ENCODE assay signal across 16 cellular contexts in the genomic region with DNA sequence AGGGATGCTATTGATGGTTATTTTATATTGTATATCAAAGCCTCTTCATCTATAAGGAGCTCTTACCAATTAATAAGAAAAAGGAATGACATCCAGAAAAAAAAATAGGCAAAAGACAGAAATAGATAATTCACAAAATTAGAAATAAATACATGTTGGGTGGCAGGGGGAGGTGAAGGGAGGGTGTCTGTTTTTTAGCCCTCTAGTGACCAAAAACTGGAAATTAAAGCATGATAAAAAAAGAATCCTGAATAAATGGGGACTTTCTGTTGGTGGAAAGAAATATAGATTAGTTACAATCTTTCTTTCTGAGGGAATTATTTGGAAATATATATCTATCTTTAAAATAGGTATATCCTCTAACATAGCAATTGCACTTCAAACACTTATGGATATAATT. TPM values are rescaled to one million over a fixed set of nuclear protein-coding genes. Genes with fewer than 3 reads are reported as not detected.
DNase-seq lines count a peak whose midpoint lies in the region; ATAC-seq, FAIRE-seq and TF ChIP-seq lines count a peak whose summit lies in the region.
"Had no signal": no experiment of that assay in that cellular context is flagged by ENCODE, and none has a peak within 500 bp of the region (broad histone marks: within the 10 kb centered on the region; RNA-seq: fewer than 3 reads in every experiment).

No MANE protein-coding gene starts in this region.

- H3K4me1 Mint-ChIP-seq in effector memory CD8-positive, alpha-beta T cell (ENCODE audit: low read depth in 2 of 2) = peaks cover 0 to 4% of the 10 kb centered on the region in 2 donors
- H3K4me1 Mint-ChIP-seq in stimulated activated naive B cell treated with anti-CD40 and anti-IgM and Interleukin-4, amounts not matched to agents 10 μg/mL and 1 μg/mL and 100 μg/mL, for 72 hours = no peaks in the 10 kb centered on the region
- no peaks in the 10 kb centered on the region for H3K4me1 Mint-ChIP-seq in glutamatergic neuron (ENCODE audit: low read depth, unreplicated experiment)

- CTCF ChIA-PET in HepG2 (lab: Yijun Ruan, JAX; ENCODE audit: low intra/inter-chr PET ratio, low total read pairs) = interaction anchor here (1.0 kb wide), 1 partner anchor 340 kb away, joined by 3 read pairs; no protein-coding TSS in a partner anchor

- POLR2A ChIA-PET in HepG2 (lab: Yijun Ruan, JAX) = no interaction called here

- ATAC-seq in HepG2 = no peak
- ATAC-seq in effector memory CD8-positive, alpha-beta T cell (replicated peaks) = no peak
- no peak for ATAC-seq in stimulated activated naive B cell treated with anti-CD40 and anti-IgM and Interleukin-4, amounts not matched to agents 10 μg/mL and 1 μg/mL and 100 μg/mL, for 72 hours (replicated peaks)
- ATAC-seq: left lung had no signal

- in situ Hi-C loops in HepG2 (cut with HindIII; ENCODE audit: extremely low pct_ligation_motif_present, low pct_unique_long_range_greater_than_20kb) = loop anchor here (25.0 kb wide), 1 partner anchor 348 kb away; no protein-coding TSS in a partner anchor

- H3K27me3 ChIP-seq in liver (ENCODE audit: control insufficient read depth in 4 of 4, insufficient read depth in 4 of 4, low read length in 3 of 4) = no peaks in the 10 kb centered on the region
- no peaks in the 10 kb centered on the region for H3K27me3 ChIP-seq in HepG2 (ENCODE audit: control insufficient read depth in 1 of 2, insufficient read depth in 2 of 2, low read length in 2 of 2)
- H3K27me3 ChIP-seq: BLaER1, left lung, MG63 had no signal

- H3K9ac ChIP-seq in liver (ENCODE audit: low read depth in 1 of 2, low read length in 2 of 2) = no peak overlapping the region
- no peak overlapping the region for H3K9ac ChIP-seq in HepG2 (ENCODE audit: insufficient read depth, low read depth, low read length)
- H3K9ac ChIP-seq: BLaER1 had no signal

- no peaks in the 10 kb centered on the region for H3K27me3 Mint-ChIP-seq in effector memory CD8-positive, alpha-beta T cell
- H3K27me3 Mint-ChIP-seq in stimulated activated naive B cell treated with anti-CD40 and anti-IgM and Interleukin-4, amounts not matched to agents 10 μg/mL and 1 μg/mL and 100 μg/mL, for 72 hours = no peaks in the 10 kb centered on the region
- peaks cover 2% of the 10 kb centered on the region for H3K27me3 Mint-ChIP-seq in glutamatergic neuron (ENCODE audit: unreplicated experiment)
- H3K27me3 Mint-ChIP-seq: activated naive CD8-positive, alpha-beta T cell treated with anti-CD3 and anti-CD28 coated beads, Interleukin-2, amount 10 ng/mL, durations not matched to agents 7 days and 5 days had no signal

- H3K27ac Mint-ChIP-seq in effector memory CD8-positive, alpha-beta T cell = peak overlapping the region; percentile 19 to 46
- H3K27ac Mint-ChIP-seq in stimulated activated naive B cell treated with anti-CD40 and anti-IgM and Interleukin-4, amounts not matched to agents 10 μg/mL and 1 μg/mL and 100 μg/mL, for 72 hours = peak overlapping the region; percentile 3
- H3K27ac Mint-ChIP-seq in glutamatergic neuron (ENCODE audit: unreplicated experiment) = no peak overlapping the region
- H3K27ac Mint-ChIP-seq: activated naive CD8-positive, alpha-beta T cell treated with anti-CD3 and anti-CD28 coated beads, Interleukin-2, amount 10 ng/mL, durations not matched to agents 7 days and 5 days had no signal

- H3K79me2 ChIP-seq in HepG2 (ENCODE audit: insufficient read depth, low read length) = no peaks in the 10 kb centered on the region

- no peak for TF ChIP-seq POLR2A in HepG2 (IDR thresholded peaks at IDR 0.05; ENCODE audit: insufficient read depth in 1 of 2, low read depth in 2 of 2, low read length in 2 of 2)

- H3K4me1 ChIP-seq in liver (ENCODE audit: control insufficient read depth in 4 of 4, insufficient read depth in 4 of 4, low read length in 3 of 4) = no peaks in the 10 kb centered on the region
- H3K4me1 ChIP-seq in HepG2 (ENCODE audit: insufficient read depth, low read length) = no peaks in the 10 kb centered on the region
- H3K4me1 ChIP-seq: BLaER1, left lung had no signal

- TF ChIP-seq EP300 in HepG2 (IDR thresholded peaks at IDR 0.05; ENCODE audit: low read depth in 2 of 2, low read length in 2 of 2) (no peak), HepG2 (CRISPR knock-in tag; IDR thresholded peaks at IDR 0.05; ENCODE audit: borderline replicate concordance) (no peak)

- H3K36me3 Mint-ChIP-seq in effector memory CD8-positive, alpha-beta T cell (ENCODE audit: insufficient read depth) = peaks cover 87% of the 10 kb centered on the region
- H3K36me3 Mint-ChIP-seq in stimulated activated naive B cell treated with anti-CD40 and anti-IgM and Interleukin-4, amounts not matched to agents 10 μg/mL and 1 μg/mL and 100 μg/mL, for 72 hours = peaks cover 15 to 28% of the 10 kb centered on the region in 2 donors
- H3K36me3 Mint-ChIP-seq in glutamatergic neuron (ENCODE audit: unreplicated experiment) = peaks cover 4% of the 10 kb centered on the region

- DNase-seq in HepG2 (ENCODE audit: low spot score) = no peak
- DNase-seq in Kasumi-1 (lab: John Stamatoyannopoulos, UW) = peak; percentile 2 to 37
- no peak for DNase-seq in effector memory CD8-positive, alpha-beta T cell
- DNase-seq in stimulated activated naive B cell treated with anti-CD40 and anti-IgM and Interleukin-4, amounts not matched to agents 10 μg/mL and 1 μg/mL and 100 μg/mL, for 72 hours = no peak
- no peak for DNase-seq in NCI-H187 (lab: John Stamatoyannopoulos, UW)
- DNase-seq in glutamatergic neuron = no peak
- DNase-seq in OCI-M2 (lab: John Stamatoyannopoulos, UW; ENCODE audit: unreplicated experiment) = no peak
- DNase-seq: activated naive CD8-positive, alpha-beta T cell treated with anti-CD3 and anti-CD28 coated beads, Interleukin-2, amount 10 ng/mL, durations not matched to agents 7 days and 5 days; left lung; MG63; NCI-H69; retina had no signal

- H3K9me3 ChIP-seq in liver (ENCODE audit: control insufficient read depth in 4 of 4, low read length in 3 of 4) = no peaks in the 10 kb centered on the region
- H3K9me3 ChIP-seq in HepG2 (ENCODE audit: low read length) = no peaks in the 10 kb centered on the region
- H3K9me3 ChIP-seq: BLaER1, left lung, MG63, thoracic aorta had no signal

- intact Hi-C loops in HepG2 (cut with micrococcal nuclease; ENCODE audit: unreplicated experiment) = loop anchor here (5.0 to 10.0 kb wide), 2 partner anchors 80 to 188 kb away; partner anchors contain the start of gene IFT46

- H3K27ac ChIP-seq in liver (ENCODE audit: low read depth in 1 of 2, low read length in 2 of 2) = no peak overlapping the region
- no peak overlapping the region for H3K27ac ChIP-seq in HepG2 (ENCODE audit: extremely low read length, insufficient read depth, low read length)
- H3K27ac ChIP-seq: BLaER1, left lung, thoracic aorta had no signal

- no peaks in the 10 kb centered on the region for H4K20me1 ChIP-seq in HepG2 (ENCODE audit: insufficient read depth, low read length)

- no peak overlapping the region for H3K4me3 ChIP-seq in liver (ENCODE audit: low read depth in 1 of 3, low read length in 3 of 3)
- H3K4me3 ChIP-seq in HepG2 (replicated peaks in 1 of 3; ENCODE audit: insufficient read depth in 1 of 3, low read depth in 2 of 3, low read length in 3 of 3) = no peak overlapping the region
- H3K4me3 ChIP-seq: BLaER1, left lung, MG63, thoracic aorta had no signal

- TF ChIP-seq RAD21 in liver (IDR thresholded peaks at IDR 0.05) = peak; percentile 6 to 31
- TF ChIP-seq RAD21 in HepG2 (CRISPR knock-in tag; IDR thresholded peaks at IDR 0.05) = no peak

- no peak overlapping the region for H3K4me2 ChIP-seq in HepG2 (ENCODE audit: low read depth, low read length)
- H3K4me2 ChIP-seq: BLaER1 had no signal

- FAIRE-seq in HepG2 (lab: Jason Lieb, UNC) = no peak
- FAIRE-seq: GM12892 had no signal

- H2AFZ ChIP-seq in HepG2 (ENCODE audit: low read length) = no peak overlapping the region

- BruUV-seq in HepG2 (replicated peaks; lab: Mats Ljungman, UMichigan) = no TSS peak

- no peak overlapping the region for H3K4me3 Mint-ChIP-seq in effector memory CD8-positive, alpha-beta T cell
- no peak overlapping the region for H3K4me3 Mint-ChIP-seq in stimulated activated naive B cell treated with anti-CD40 and anti-IgM and Interleukin-4, amounts not matched to agents 10 μg/mL and 1 μg/mL and 100 μg/mL, for 72 hours
- H3K4me3 Mint-ChIP-seq in glutamatergic neuron (ENCODE audit: unreplicated experiment) = no peak overlapping the region
- H3K4me3 Mint-ChIP-seq: activated naive CD8-positive, alpha-beta T cell treated with anti-CD3 and anti-CD28 coated beads, Interleukin-2, amount 10 ng/mL, durations not matched to agents 7 days and 5 days had no signal

- H3K36me3 ChIP-seq in liver (ENCODE audit: control insufficient read depth in 4 of 4, insufficient read depth in 3 of 4, low read depth in 1 of 4, low read length in 3 of 4) = peaks cover 3 to 68% (median 48%) of the 10 kb centered on the region in 4 donors
- H3K36me3 ChIP-seq in HepG2 (replicated peaks in 1 of 2; ENCODE audit: control insufficient read depth in 1 of 2, insufficient read depth in 2 of 2, low read length in 2 of 2) = peaks cover 15 to 59% of the 10 kb centered on the region in 2 experiments

- TF ChIP-seq CTCF in liver (IDR thresholded peaks at IDR 0.05; ENCODE audit: low read depth, low read length, missing input control) = no peak
- TF ChIP-seq CTCF in HepG2 (CRISPR knock-in tag; IDR thresholded peaks at IDR 0.05) = no peak
- no peak for TF ChIP-seq CTCF in glutamatergic neuron (IDR thresholded peaks at IDR 0.05; ENCODE audit: partially characterized antibody, unreplicated experiment)

- no peaks in the 10 kb centered on the region for H3K9me3 Mint-ChIP-seq in effector memory CD8-positive, alpha-beta T cell
- H3K9me3 Mint-ChIP-seq in stimulated activated naive B cell treated with anti-CD40 and anti-IgM and Interleukin-4, amounts not matched to agents 10 μg/mL and 1 μg/mL and 100 μg/mL, for 72 hours = no peaks in the 10 kb centered on the region
- no peaks in the 10 kb centered on the region for H3K9me3 Mint-ChIP-seq in glutamatergic neuron (ENCODE audit: unreplicated experiment)
- H3K9me3 Mint-ChIP-seq: activated naive CD8-positive, alpha-beta T cell treated with anti-CD3 and anti-CD28 coated beads, Interleukin-2, amount 10 ng/mL, durations not matched to agents 7 days and 5 days had no signal

RNA-seq across cellular contexts. Expression of gene TTC36, which starts 42.0 kb away (rescaled TPM):
- total RNA-seq in liver = 10 to 100 TPM in 1 of 2 donors, 1 to 10 TPM in 1; 2.0 to 32.7 TPM
- polyA plus RNA-seq in liver = 10 to 100 TPM; 36.9 to 66.1 TPM
- total RNA-seq in HepG2 (2016; rRNA removed; fragmentation: Illumina TruSeq; extraction: Trizol) = 0.40 TPM in 1 of 2 replicates, not detected in the other
- 0.62 and 1.2 TPM in 2 replicates for total RNA-seq in HepG2 (2016; cell fraction: cytosol; rRNA removed; fragmentation: Illumina TruSeq; extraction: Trizol; ENCODE audit: low read depth)
- 0.26 TPM in 1 of 2 replicates, not detected in the other for total RNA-seq in HepG2 (2016; cell fraction: insoluble cytoplasmic fraction; rRNA removed; fragmentation: Illumina TruSeq; extraction: Trizol)
- total RNA-seq in HepG2 (2016; cell fraction: membrane; rRNA removed; fragmentation: Illumina TruSeq; extraction: Trizol) = 0.45 TPM in 1 of 2 replicates, not detected in the other
- 0.47 and 0.84 TPM in 2 replicates for total RNA-seq in HepG2 (2016; cell fraction: nucleus; rRNA removed; fragmentation: Illumina TruSeq; extraction: Trizol)
- 0.13 TPM in 1 of 2 replicates, not detected in the other for polyA plus RNA-seq in HepG2 (2011; rRNA removed)
- polyA plus RNA-seq in HepG2 (2011; cell fraction: cytosol; rRNA removed) = 0.08 and 0.11 TPM in 2 replicates
- 0.27 and 0.62 TPM in 2 replicates for polyA plus RNA-seq in HepG2 (2011; cell fraction: nucleus; rRNA removed)
- not detected in 2 replicates for polyA plus RNA-seq in HepG2 (2012)
- polyA plus RNA-seq in HepG2 (2016; cell fraction: cytosol; fragmentation: Illumina TruSeq; extraction: Trizol; ENCODE audit: low read depth) = 0.28 and 0.53 TPM in 2 replicates
- polyA plus RNA-seq in HepG2 (2016; cell fraction: insoluble cytoplasmic fraction; fragmentation: Illumina TruSeq; extraction: Trizol; ENCODE audit: low read depth) = 0.38 TPM in 1 of 2 replicates, not detected in the other
- 0.23 and 0.47 TPM in 2 replicates for polyA plus RNA-seq in HepG2 (2016; cell fraction: membrane; fragmentation: Illumina TruSeq; extraction: Trizol; ENCODE audit: low read depth)
- not detected in 2 replicates for polyA plus RNA-seq in HepG2 (2016; cell fraction: nucleus; fragmentation: Illumina TruSeq; extraction: Trizol; ENCODE audit: insufficient read depth, low read depth)
- 0.24 TPM in 1 of 2 replicates, not detected in the other for polyA minus RNA-seq in HepG2 (2011; rRNA and poly(A)+ RNA removed; ENCODE audit: low replicate concordance)
- not detected in 2 replicates for polyA minus RNA-seq in HepG2 (2011; cell fraction: cytosol; rRNA and poly(A)+ RNA removed)
- 0.87 and 1.2 TPM in 2 replicates for polyA minus RNA-seq in HepG2 (2011; cell fraction: nucleus; rRNA and poly(A)+ RNA removed)
- 1.9 TPM for total RNA-seq in glutamatergic neuron (ENCODE audit: unreplicated experiment)

RNA-seq across cellular contexts. Expression of gene TMEM25, which starts 45.7 kb away (rescaled TPM):
- total RNA-seq in liver (10 to 100 TPM in 1 of 2 donors, 1 to 10 TPM in 1; 7.6 to 19.9 TPM), HepG2 (2016; rRNA removed; fragmentation: Illumina TruSeq; extraction: Trizol) (4.5 and 7.5 TPM in 2 replicates), glutamatergic neuron (ENCODE audit: unreplicated experiment) (76.8 TPM)
- polyA plus RNA-seq in liver (1 to 10 TPM; 5.5 to 6.7 TPM), HepG2 (2011; rRNA removed) (17.2 and 23.4 TPM in 2 replicates)
- 6.2 and 7.2 TPM in 2 replicates for total RNA-seq in HepG2 (2016; cell fraction: cytosol; rRNA removed; fragmentation: Illumina TruSeq; extraction: Trizol; ENCODE audit: low read depth)
- total RNA-seq in HepG2 (2016; cell fraction: insoluble cytoplasmic fraction; rRNA removed; fragmentation: Illumina TruSeq; extraction: Trizol) = 3.9 and 8.9 TPM in 2 replicates
- total RNA-seq in HepG2 (2016; cell fraction: membrane; rRNA removed; fragmentation: Illumina TruSeq; extraction: Trizol) = 8.9 and 11.8 TPM in 2 replicates
- total RNA-seq in HepG2 (2016; cell fraction: nucleus; rRNA removed; fragmentation: Illumina TruSeq; extraction: Trizol) = 8.4 and 8.5 TPM in 2 replicates
- 12.4 and 19.7 TPM in 2 replicates for polyA plus RNA-seq in HepG2 (2011; cell fraction: cytosol; rRNA removed)
- 40.8 and 47.6 TPM in 2 replicates for polyA plus RNA-seq in HepG2 (2011; cell fraction: nucleus; rRNA removed)
- 8.5 and 9.2 TPM in 2 replicates for polyA plus RNA-seq in HepG2 (2012)
- 6.8 and 8.7 TPM in 2 replicates for polyA plus RNA-seq in HepG2 (2016; cell fraction: cytosol; fragmentation: Illumina TruSeq; extraction: Trizol; ENCODE audit: low read depth)
- polyA plus RNA-seq in HepG2 (2016; cell fraction: insoluble cytoplasmic fraction; fragmentation: Illumina TruSeq; extraction: Trizol; ENCODE audit: low read depth) = 4.6 and 5.1 TPM in 2 replicates
- polyA plus RNA-seq in HepG2 (2016; cell fraction: membrane; fragmentation: Illumina TruSeq; extraction: Trizol; ENCODE audit: low read depth) = 9.5 and 10.8 TPM in 2 replicates
- 20.9 and 21.2 TPM in 2 replicates for polyA plus RNA-seq in HepG2 (2016; cell fraction: nucleus; fragmentation: Illumina TruSeq; extraction: Trizol; ENCODE audit: insufficient read depth, low read depth)
- 2.7 and 44.5 TPM in 2 replicates for polyA minus RNA-seq in HepG2 (2011; rRNA and poly(A)+ RNA removed; ENCODE audit: low replicate concordance)
- 6.7 and 7.2 TPM in 2 replicates for polyA minus RNA-seq in HepG2 (2011; cell fraction: cytosol; rRNA and poly(A)+ RNA removed)
- polyA minus RNA-seq in HepG2 (2011; cell fraction: nucleus; rRNA and poly(A)+ RNA removed) = 20.9 and 25.5 TPM in 2 replicates

RNA-seq across cellular contexts. Expression of gene KMT2A, which starts 49.0 kb away (rescaled TPM):
- total RNA-seq in liver (10 to 100 TPM; 19.2 to 27.9 TPM), HepG2 (2016; rRNA removed; fragmentation: Illumina TruSeq; extraction: Trizol) (20.0 and 26.2 TPM in 2 replicates), glutamatergic neuron (ENCODE audit: unreplicated experiment) (132 TPM)
- polyA plus RNA-seq in liver (1 to 10 TPM; 4.3 to 6.5 TPM), HepG2 (2011; rRNA removed) (12.4 and 12.7 TPM in 2 replicates)
- 8.0 and 8.6 TPM in 2 replicates for total RNA-seq in HepG2 (2016; cell fraction: cytosol; rRNA removed; fragmentation: Illumina TruSeq; extraction: Trizol; ENCODE audit: low read depth)
- total RNA-seq in HepG2 (2016; cell fraction: insoluble cytoplasmic fraction; rRNA removed; fragmentation: Illumina TruSeq; extraction: Trizol) = 19.8 and 22.3 TPM in 2 replicates
- total RNA-seq in HepG2 (2016; cell fraction: membrane; rRNA removed; fragmentation: Illumina TruSeq; extraction: Trizol) = 9.8 and 12.0 TPM in 2 replicates
- total RNA-seq in HepG2 (2016; cell fraction: nucleus; rRNA removed; fragmentation: Illumina TruSeq; extraction: Trizol) = 62.9 and 67.9 TPM in 2 replicates
- 9.4 and 11.0 TPM in 2 replicates for polyA plus RNA-seq in HepG2 (2011; cell fraction: cytosol; rRNA removed)
- polyA plus RNA-seq in HepG2 (2011; cell fraction: nucleus; rRNA removed) = 53.6 and 54.8 TPM in 2 replicates
- 18.6 and 21.2 TPM in 2 replicates for polyA plus RNA-seq in HepG2 (2012)
- polyA plus RNA-seq in HepG2 (2016; cell fraction: cytosol; fragmentation: Illumina TruSeq; extraction: Trizol; ENCODE audit: low read depth) = 1.8 and 2.3 TPM in 2 replicates
- 14.1 and 14.7 TPM in 2 replicates for polyA plus RNA-seq in HepG2 (2016; cell fraction: insoluble cytoplasmic fraction; fragmentation: Illumina TruSeq; extraction: Trizol; ENCODE audit: low read depth)
- 3.7 and 4.5 TPM in 2 replicates for polyA plus RNA-seq in HepG2 (2016; cell fraction: membrane; fragmentation: Illumina TruSeq; extraction: Trizol; ENCODE audit: low read depth)
- 53.1 and 68.2 TPM in 2 replicates for polyA plus RNA-seq in HepG2 (2016; cell fraction: nucleus; fragmentation: Illumina TruSeq; extraction: Trizol; ENCODE audit: insufficient read depth, low read depth)
- polyA minus RNA-seq in HepG2 (2011; rRNA and poly(A)+ RNA removed; ENCODE audit: low replicate concordance) = 54.0 and 71.0 TPM in 2 replicates
- polyA minus RNA-seq in HepG2 (2011; cell fraction: cytosol; rRNA and poly(A)+ RNA removed) = 31.2 and 32.9 TPM in 2 replicates
- 121 and 138 TPM in 2 replicates for polyA minus RNA-seq in HepG2 (2011; cell fraction: nucleus; rRNA and poly(A)+ RNA removed)

Comparison
In these comparisons a context has a peak if more than half of its experiments do, and no peak if none do; other contexts are left out.
1. DNase-seq: peak in Kasumi-1 (2 of 2); none in HepG2 (single experiment), effector memory CD8-positive, alpha-beta T cell (0 of 3), stimulated activated naive B cell treated with anti-CD40 and anti-IgM and Interleukin-4, amounts not matched to agents 10 μg/mL and 1 μg/mL and 100 μg/mL, for 72 hours (single experiment), NCI-H187 (0 of 2), glutamatergic neuron (single experiment) and OCI-M2 (single experiment).